Comparison of ENCODE assay signal across 20 cellular contexts in genomic region chrX:69150294-69150960, GRCh38. TPM values are rescaled to one million over a fixed set of nuclear protein-coding genes. Genes with fewer than 3 reads are reported as not detected.
A peak's percentile ranks its signal among the peaks of the same experiment; 100 is the strongest.
DNase-seq lines count a peak whose midpoint lies in the region; ATAC-seq and TF ChIP-seq lines count a peak whose summit lies in the region.
"Had no signal": no experiment of that assay in that cellular context is flagged by ENCODE, and none has a peak within 500 bp of the region (broad histone marks: within the 10 kb centered on the region; RNA-seq: fewer than 3 reads in every experiment).

No MANE protein-coding gene starts in this region.

- peaks cover 28% of the 10 kb centered on the region for H3F3A ChIP-seq in PC-9 (ENCODE audit: insufficient read depth, low read depth)

- H3K27me3 ChIP-seq in PC-9 (ENCODE audit: insufficient read depth, low read depth) (no peaks in the 10 kb centered on the region), trophoblast cell (ENCODE audit: insufficient read depth, low read length) (no peaks in the 10 kb centered on the region)
- H3K27me3 ChIP-seq: body of pancreas, gastrocnemius medialis, testis had no signal

- DNase-seq in PC-9 (peak; percentile 69 to 93), fibroblast of the aortic adventitia (ENCODE audit: low read depth) (peak; percentile 19), trophoblast cell (peak; percentile 57 to 72), nephron progenitor cell (no peak), CD1c-positive myeloid dendritic cell (ENCODE audit: extremely low spot score) (no peak)
- DNase-seq: activated naive CD4-positive, alpha-beta T cell treated with anti-CD3 and anti-CD28 coated beads for 36 hours; body of pancreas; DMS153; effector CD4-positive, alpha-beta T cell; gastrocnemius medialis; immature natural killer cell; NCI-H82; stimulated activated CD4-positive, alpha-beta T cell treated with anti-CD3 and anti-CD28 coated beads, Interleukin-2, amount 100 ng/mL, for 48 hours; stimulated activated CD8-positive, alpha-beta memory T cell treated with anti-CD3 and anti-CD28 coated beads, Interleukin-4, amount 100 ng/mL, for 48 hours; testis had no signal

- no peak overlapping the region for H3K18ac ChIP-seq in trophoblast cell (ENCODE audit: low read length)

- H4K8ac ChIP-seq in trophoblast cell (ENCODE audit: low read depth, low read length) = no peak overlapping the region

- H3K27ac ChIP-seq in HEK293 (ENCODE audit: extremely low read depth, low read depth, low read length) = peak overlapping the region; percentile 39; the same call in 1 of the 2 replicates
- peak overlapping the region; percentile 90 for H3K27ac ChIP-seq in PC-9
- peak overlapping the region; percentile 10 for H3K27ac ChIP-seq in trophoblast cell (ENCODE audit: low read depth, low read length)
- H3K27ac ChIP-seq: body of pancreas, gastrocnemius medialis, testis had no signal

- peak overlapping the region; percentile 81 for H3K4me2 ChIP-seq in PC-9
- H3K4me2 ChIP-seq in trophoblast cell (ENCODE audit: low read length) = peak overlapping the region; percentile 38

- H3K14ac ChIP-seq in trophoblast cell (ENCODE audit: low read length) = no peak overlapping the region

- no peak overlapping the region for H3K27ac Mint-ChIP-seq in nephron progenitor cell
- H3K27ac Mint-ChIP-seq: activated naive CD4-positive, alpha-beta T cell treated with anti-CD3 and anti-CD28 coated beads for 36 hours; memory B cell had no signal

- H4K20me1 ChIP-seq in PC-9 (ENCODE audit: insufficient read depth) = no peaks in the 10 kb centered on the region

- H3K4me3 ChIP-seq in HEK293 (ENCODE audit: low read depth, low read length) (no peak overlapping the region), PC-9 (peak overlapping the region; percentile 52; the same call in 1 of the 2 replicates), fibroblast of the aortic adventitia (ENCODE audit: low read depth, low read length) (no peak overlapping the region), trophoblast cell (ENCODE audit: low read depth, low read length) (no peak overlapping the region)
- H3K4me3 ChIP-seq: body of pancreas, gastrocnemius medialis had no signal

- H2AFZ ChIP-seq in PC-9 = peak overlapping the region; percentile 80
- no peak overlapping the region for H2AFZ ChIP-seq in trophoblast cell (ENCODE audit: insufficient read depth, low read length, poor library complexity)

- POLR2A ChIA-PET in HEK293 (lab: Yijun Ruan, JAX) = interaction anchor here (0.5 to 1.0 kb wide), 3 partner anchors 12 to 321 kb away, joined by 3 to 7 read pairs (median 3); no protein-coding TSS in a partner anchor
- POLR2A ChIA-PET in PC-9 (lab: Charles Lee; ENCODE audit: unreplicated experiment) = interaction anchor here (0.6 to 1.0 kb wide), 5 partner anchors 15 to 624 kb away, joined by 3 to 17 read pairs (median 7); partner anchors contain the start of gene EFNB1

- no peak overlapping the region for H3K4me3 Mint-ChIP-seq in nephron progenitor cell
- H3K4me3 Mint-ChIP-seq: activated naive CD4-positive, alpha-beta T cell treated with anti-CD3 and anti-CD28 coated beads for 36 hours; immature natural killer cell; memory B cell had no signal

- H3K9me3 Mint-ChIP-seq in nephron progenitor cell = peaks cover 29% of the 10 kb centered on the region
- H3K9me3 Mint-ChIP-seq: activated naive CD4-positive, alpha-beta T cell treated with anti-CD3 and anti-CD28 coated beads for 36 hours; immature natural killer cell; memory B cell; neural crest cell had no signal

- no peak for TF ChIP-seq CTCF in HEK293 (tag by site-specific recombination; IDR thresholded peaks at IDR 0.05)
- TF ChIP-seq CTCF in PC-9 (conservative IDR thresholded peaks at IDR 0.05) = no peak
- TF ChIP-seq CTCF in fibroblast of the aortic adventitia (IDR thresholded peaks at IDR 0.05; ENCODE audit: insufficient read depth, low read length) = no peak
- TF ChIP-seq CTCF in nephron progenitor cell (IDR thresholded peaks at IDR 0.05) = no peak

- H3K79me2 ChIP-seq in PC-9 (ENCODE audit: low read depth) (no peaks in the 10 kb centered on the region), trophoblast cell (ENCODE audit: control insufficient read depth, insufficient read depth, low read length, poor library complexity) (no peaks in the 10 kb centered on the region)

- no peak overlapping the region for H2BK12ac ChIP-seq in trophoblast cell (ENCODE audit: low read length)

- H3K36me3 Mint-ChIP-seq in nephron progenitor cell (ENCODE audit: low read depth) = no peaks in the 10 kb centered on the region
- H3K36me3 Mint-ChIP-seq: immature natural killer cell, memory B cell had no signal

- no peak overlapping the region for H2BK120ac ChIP-seq in trophoblast cell (ENCODE audit: insufficient read depth, low read length, poor library complexity)

- peaks cover 46% of the 10 kb centered on the region for H3K4me1 Mint-ChIP-seq in nephron progenitor cell
- H3K4me1 Mint-ChIP-seq: immature natural killer cell had no signal

- no peaks in the 10 kb centered on the region for H3K9me3 ChIP-seq in HEK293 (ENCODE audit: control insufficient read depth, insufficient read depth, low read depth, low read length)
- H3K9me3 ChIP-seq in PC-9 (ENCODE audit: insufficient read depth, low read depth) = no peaks in the 10 kb centered on the region
- no peaks in the 10 kb centered on the region for H3K9me3 ChIP-seq in trophoblast cell (ENCODE audit: insufficient read depth, low read depth, low read length)
- H3K9me3 ChIP-seq: body of pancreas, gastrocnemius medialis, testis had no signal

- H3K79me1 ChIP-seq in trophoblast cell (ENCODE audit: low read length) = no peaks in the 10 kb centered on the region

- WGBS in trophoblast cell (ENCODE audit: extremely low coverage, insufficient coverage, insufficient read length) = no CpG with 5 or more reads among the region's 11 CpGs

- CTCF ChIA-PET in HEK293 (lab: Yijun Ruan, JAX) (interaction anchor here (0.7 to 1.3 kb wide), 2 partner anchors 35 to 56 kb away, joined by 3 read pairs; no protein-coding TSS in a partner anchor), PC-9 (lab: Charles Lee) (no interaction called here)

- H4K12ac ChIP-seq in trophoblast cell (ENCODE audit: low read depth, low read length) = no peak overlapping the region

- no peaks in the 10 kb centered on the region for H3K9me2 ChIP-seq in PC-9 (ENCODE audit: insufficient read depth)

- no peak overlapping the region for H2BK5ac ChIP-seq in trophoblast cell (ENCODE audit: low read depth, low read length, poor library complexity)

- H3K4me1 ChIP-seq in HEK293 (ENCODE audit: control insufficient read depth, insufficient read depth, low read length) = no peaks in the 10 kb centered on the region
- H3K4me1 ChIP-seq in PC-9 (replicated peaks; ENCODE audit: insufficient read depth) = peaks cover 49% of the 10 kb centered on the region
- H3K4me1 ChIP-seq in trophoblast cell (ENCODE audit: control insufficient read depth in 1 of 2, insufficient read depth in 2 of 2, low read length in 2 of 2) = peaks cover 8% of the 10 kb centered on the region in 2 experiments
- H3K4me1 ChIP-seq: body of pancreas, gastrocnemius medialis, testis had no signal

- intact Hi-C loops in PC-9 (cut with micrococcal nuclease; ENCODE audit: unreplicated experiment) = no loop called here

- no peak overlapping the region for H3K23ac ChIP-seq in trophoblast cell (ENCODE audit: low read length)

- H3K9ac ChIP-seq in trophoblast cell (ENCODE audit: low read length) = no peak overlapping the region

- H2AK5ac ChIP-seq in trophoblast cell (ENCODE audit: low read length) = no peak overlapping the region

- no peak overlapping the region for H3K4ac ChIP-seq in trophoblast cell (ENCODE audit: low read depth, low read length)

- H3K36me3 ChIP-seq in HEK293 (ENCODE audit: control insufficient read depth in 2 of 2, insufficient read depth in 1 of 2, low read length in 2 of 2) (no peaks in the 10 kb centered on the region), PC-9 (ENCODE audit: low read depth) (no peaks in the 10 kb centered on the region), trophoblast cell (ENCODE audit: control insufficient read depth in 1 of 2, insufficient read depth in 2 of 2, low read length in 2 of 2) (no peaks in the 10 kb centered on the region)
- H3K36me3 ChIP-seq: gastrocnemius medialis had no signal

- H4K91ac ChIP-seq in trophoblast cell (ENCODE audit: low read depth, low read length) = peak overlapping the region; percentile 29

- TSS peak; percentile 39 for BruUV-seq in PC-9 (replicated peaks; lab: Mats Ljungman, UMichigan)

- no peaks in the 10 kb centered on the region for H3K27me3 Mint-ChIP-seq in nephron progenitor cell (ENCODE audit: low read depth, poor library complexity)

- ATAC-seq in HG03097 (IDR thresholded peaks at IDR 0.05; ENCODE audit: low FRiP score, unreplicated experiment) = no peak
- ATAC-seq: activated CD4-positive, CD25-positive, alpha-beta regulatory T cell treated with anti-CD3 and anti-CD28 coated beads, Interleukin-2, amount 50 U/mL, for 24 hours; body of pancreas; gastrocnemius medialis had no signal

TF ChIP-seq in HEK293, 187 proteins besides CTCF, POLR2A, EP300 and RAD21:
- TF ChIP-seq ZIC2 (tag by site-specific recombination; IDR thresholded peaks at IDR 0.05) = peak; percentile 17; the same call in 1 of the 2 replicates
- TF ChIP-seq SP7 (tag by site-specific recombination; IDR thresholded peaks at IDR 0.05) = no peak
- TF ChIP-seq ZNF398 (tag by site-specific recombination; IDR thresholded peaks at IDR 0.05) = peak; percentile 42; the same call in 1 of the 2 replicates
- TF ChIP-seq ZNF404 (tag by site-specific recombination; IDR thresholded peaks at IDR 0.05) = no peak
- TF ChIP-seq ZFHX2 (tag by site-specific recombination; conservative IDR thresholded peaks at IDR 0.05) = peak; percentile 63

RNA-seq across cellular contexts. Expression of gene PJA1, which starts 14.8 kb away (rescaled TPM):
- 22.7 and 27.7 TPM in 2 replicates for total RNA-seq in PC-9 (2021)
- 15.7 and 31.2 TPM in 2 replicates for total RNA-seq in fibroblast of the aortic adventitia (ENCODE audit: low replicate concordance)
- polyA plus RNA-seq in trophoblast cell (2013) = 36.2 and 41.6 TPM in 2 replicates

Comparison
In these comparisons a context has a peak if more than half of its experiments do, and no peak if none do; other contexts are left out.
1. H3K27ac ChIP-seq: peak in every context shown above with its lines; median percentile 90 in PC-9; 39 in HEK293; 10 in trophoblast cell.
2. DNase-seq: peak in PC-9 (2 of 2), fibroblast of the aortic adventitia (single experiment) and trophoblast cell (2 of 2); none in nephron progenitor cell (single experiment) and CD1c-positive myeloid dendritic cell (single experiment).